Comparison of ENCODE assay signal across 27 cellular contexts in the genomic region with DNA sequence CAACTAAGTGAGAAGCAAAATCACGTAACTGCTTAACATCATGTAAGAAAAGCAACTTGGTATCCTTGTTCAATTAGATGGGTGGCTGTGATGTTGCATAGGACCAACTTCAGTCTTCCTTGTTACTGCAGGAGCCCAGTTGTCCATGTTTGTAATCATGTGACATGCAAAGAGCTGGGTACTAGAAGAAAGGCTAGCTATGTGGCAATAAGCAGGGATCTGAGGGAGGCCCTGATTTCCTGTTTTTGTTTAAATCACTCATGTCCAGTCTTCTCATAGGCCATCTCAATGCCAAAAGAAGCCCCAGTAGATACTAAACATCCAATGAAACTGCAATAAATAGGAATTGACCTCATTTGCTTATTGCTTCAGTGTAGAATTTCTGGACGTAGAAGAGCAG.
"Had no signal": no experiment of that assay in that cellular context is flagged by ENCODE, and none has a peak within 500 bp of the region (broad histone marks: within the 10 kb centered on the region; RNA-seq: fewer than 3 reads in every experiment).

No MANE protein-coding gene starts in this region.

- ATAC-seq: natural killer cell; right lobe of liver; stimulated activated memory B cell treated with anti-CD40 and anti-IgM and Interleukin-4, amounts not matched to agents 10 μg/mL and 1 μg/mL and 100 μg/mL, for 72 hours; stimulated activated naive CD8-positive, alpha-beta T cell treated with anti-CD3 and anti-CD28 coated beads, Interleukin-15, amount 100 ng/mL, for 72 hours had no signal

- H3K4me1 Mint-ChIP-seq: natural killer cell; neural progenitor cell; stimulated activated naive CD8-positive, alpha-beta T cell treated with anti-CD3 and anti-CD28 coated beads, Interleukin-15, amount 100 ng/mL, for 72 hours had no signal

- H3K4me1 ChIP-seq: neural progenitor cell, parathyroid adenoma, psoas muscle, right atrium auricular region, right lobe of liver, testis, uterus had no signal

- H3K27ac Mint-ChIP-seq: mesothelial cell of epicardium; naive B cell; natural killer cell; nephron progenitor cell; neural progenitor cell; stimulated activated memory B cell treated with anti-CD40 and anti-IgM and Interleukin-4, amounts not matched to agents 10 μg/mL and 1 μg/mL and 100 μg/mL, for 72 hours; stimulated activated naive CD8-positive, alpha-beta T cell treated with anti-CD3 and anti-CD28 coated beads, Interleukin-15, amount 100 ng/mL, for 72 hours had no signal

- H3K9me3 Mint-ChIP-seq: neural progenitor cell; stimulated activated naive CD8-positive, alpha-beta T cell treated with anti-CD3 and anti-CD28 coated beads, Interleukin-15, amount 100 ng/mL, for 72 hours had no signal

- H2AFZ ChIP-seq: neural progenitor cell, parathyroid adenoma had no signal

- H3K4me3 ChIP-seq: left ventricle myocardium inferior, lung, neural progenitor cell, psoas muscle, right atrium auricular region, right lobe of liver, smooth muscle cell, testis, thyroid gland, transverse colon, uterus had no signal

- H3K79me2 ChIP-seq: parathyroid adenoma had no signal

- DNase-seq: hippocampal formation; left ventricle myocardium inferior; mesendoderm; naive B cell; natural killer cell; nephron progenitor cell; occipital lobe; psoas muscle; right lobe of liver; stimulated activated CD4-positive, alpha-beta T cell treated with anti-CD3 and anti-CD28 coated beads, Interleukin-1b, Interleukin-23, amount 100 ng/mL, for 48 hours; stimulated activated CD4-positive, alpha-beta T cell treated with anti-CD3 and anti-CD28 coated beads, Interleukin-2, amount 100 ng/mL, for 48 hours; stimulated activated CD4-positive, alpha-beta T cell treated with anti-CD3 and anti-CD28 coated beads, Interleukin-4, amount 100 ng/mL, for 4 hours; stimulated activated CD8-positive, alpha-beta memory T cell treated with anti-CD3 and anti-CD28 coated beads, Interleukin-4, amount 100 ng/mL, for 48 hours; stimulated activated naive CD4-positive, alpha-beta T cell treated with Interleukin-2 at 50 U/mL for 16 hours; stimulated activated naive CD8-positive, alpha-beta T cell treated with anti-CD3 and anti-CD28 coated beads, Interleukin-15, amount 100 ng/mL, for 72 hours; testis; thyroid gland; transverse colon; uterus had no signal

- H3K36me3 Mint-ChIP-seq: natural killer cell; neural progenitor cell; stimulated activated memory B cell treated with anti-CD40 and anti-IgM and Interleukin-4, amounts not matched to agents 10 μg/mL and 1 μg/mL and 100 μg/mL, for 72 hours had no signal

- H3K4me2 ChIP-seq: neural progenitor cell, smooth muscle cell had no signal

- H3K9ac ChIP-seq: neural progenitor cell, parathyroid adenoma had no signal

- H3K9me3 ChIP-seq: neutrophil, psoas muscle, right lobe of liver, testis, thyroid gland, transverse colon, uterus had no signal

- H3K4me3 Mint-ChIP-seq: mesothelial cell of epicardium; naive B cell; natural killer cell; nephron progenitor cell; neural progenitor cell; stimulated activated memory B cell treated with anti-CD40 and anti-IgM and Interleukin-4, amounts not matched to agents 10 μg/mL and 1 μg/mL and 100 μg/mL, for 72 hours; stimulated activated naive CD8-positive, alpha-beta T cell treated with anti-CD3 and anti-CD28 coated beads, Interleukin-15, amount 100 ng/mL, for 72 hours had no signal

- H3K27me3 ChIP-seq: neural progenitor cell, neutrophil, right atrium auricular region, right lobe of liver, testis, thyroid gland, transverse colon, uterus had no signal

- H3K27ac ChIP-seq: left ventricle myocardium inferior, neural progenitor cell, neutrophil, parathyroid adenoma, psoas muscle, right atrium auricular region, right lobe of liver, testis, thyroid gland, transverse colon, uterus had no signal

- H3K36me3 ChIP-seq: left ventricle myocardium inferior, neural progenitor cell, neutrophil, right atrium auricular region, right lobe of liver, thyroid gland, transverse colon, uterus had no signal
